Comparison of ENCODE assay signal across 30 cellular contexts in the genomic region with DNA sequence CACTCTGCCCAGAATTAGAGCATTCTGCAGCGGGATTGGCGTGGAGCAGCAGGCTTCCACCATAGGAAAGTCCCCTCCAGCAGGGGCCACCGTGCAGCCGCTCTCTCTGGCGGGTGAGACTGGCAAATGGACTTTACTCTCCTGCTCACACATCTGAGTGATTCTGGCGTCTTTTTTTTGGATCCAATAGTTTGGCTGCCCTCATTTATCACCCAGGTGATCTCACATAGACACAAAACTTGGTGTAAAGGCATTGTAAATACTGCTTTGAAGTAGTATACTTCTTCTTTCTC.
"Had no signal": no experiment of that assay in that cellular context is flagged by ENCODE, and none has a peak within 500 bp of the region (broad histone marks: within the 10 kb centered on the region; RNA-seq: fewer than 3 reads in every experiment).

No MANE protein-coding gene starts in this region.

- ATAC-seq: heart right ventricle; left cardiac atrium; left lung; naive thymus-derived CD8-positive, alpha-beta T cell; right cardiac atrium; stimulated activated memory B cell treated with anti-CD40 and anti-IgM and Interleukin-4, amounts not matched to agents 10 μg/mL and 1 μg/mL and 100 μg/mL, for 72 hours; stimulated activated naive CD8-positive, alpha-beta T cell treated with anti-CD3 and anti-CD28 coated beads, Interleukin-15, amount 100 ng/mL, for 72 hours had no signal

- H3K4me2 ChIP-seq: hepatocyte, neural progenitor cell, smooth muscle cell had no signal

- H3K27me3 ChIP-seq: heart right ventricle, hepatocyte, left lung, neural progenitor cell, neutrophil, ovary, sigmoid colon, tibial nerve, uterus had no signal

- H3K9me3 ChIP-seq: heart right ventricle, left lung, neutrophil, ovary, prostate gland, sigmoid colon, tibial nerve, uterus had no signal

- DNase-seq: heart right ventricle; kidney glomerular epithelial cell; left cardiac atrium; mesenchymal stem cell; naive thymus-derived CD8-positive, alpha-beta T cell; nephron progenitor cell; occipital lobe; ovary; posterior cingulate gyrus; retina; right cardiac atrium; sigmoid colon; stimulated activated CD4-positive, alpha-beta T cell treated with anti-CD3 and anti-CD28 coated beads, Interleukin-1b, Interleukin-23, amount 100 ng/mL, for 48 hours; stimulated activated CD4-positive, alpha-beta T cell treated with anti-CD3 and anti-CD28 coated beads, Interleukin-2, amount 100 ng/mL, for 48 hours; stimulated activated CD4-positive, alpha-beta T cell treated with anti-CD3 and anti-CD28 coated beads, Interleukin-4, amount 100 ng/mL, for 4 hours; stimulated activated CD8-positive, alpha-beta memory T cell treated with anti-CD3 and anti-CD28 coated beads, Interleukin-4, amount 100 ng/mL, for 48 hours; stimulated activated naive CD4-positive, alpha-beta T cell treated with Interleukin-2 at 50 U/mL for 16 hours; stimulated activated naive CD8-positive, alpha-beta T cell treated with anti-CD3 and anti-CD28 coated beads, Interleukin-15, amount 100 ng/mL, for 72 hours; uterus had no signal

- H3K9ac ChIP-seq: neural progenitor cell had no signal

- FAIRE-seq: keratinocyte had no signal

- H3K36me3 ChIP-seq: left lung, neural progenitor cell, neutrophil, ovary, prostate gland, sigmoid colon, tibial nerve, uterus had no signal

- H3K79me2 ChIP-seq: hepatocyte had no signal

- H3K4me1 ChIP-seq: left lung, neural progenitor cell, prostate gland, tibial nerve, uterus had no signal

- H2AFZ ChIP-seq: hepatocyte, neural progenitor cell had no signal

- H3K27me3 Mint-ChIP-seq: naive thymus-derived CD8-positive, alpha-beta T cell; stimulated activated memory B cell treated with anti-CD40 and anti-IgM and Interleukin-4, amounts not matched to agents 10 μg/mL and 1 μg/mL and 100 μg/mL, for 72 hours; stimulated activated naive CD8-positive, alpha-beta T cell treated with anti-CD3 and anti-CD28 coated beads, Interleukin-15, amount 100 ng/mL, for 72 hours; type B pancreatic cell had no signal

- H3K27ac ChIP-seq: heart right ventricle, hepatocyte, left lung, neural progenitor cell, neutrophil, ovary, prostate gland, sigmoid colon, tibial nerve, uterus had no signal

- H3K9me3 Mint-ChIP-seq: naive thymus-derived CD8-positive, alpha-beta T cell; nephron progenitor cell; neural progenitor cell; stimulated activated memory B cell treated with anti-CD40 and anti-IgM and Interleukin-4, amounts not matched to agents 10 μg/mL and 1 μg/mL and 100 μg/mL, for 72 hours; stimulated activated naive CD8-positive, alpha-beta T cell treated with anti-CD3 and anti-CD28 coated beads, Interleukin-15, amount 100 ng/mL, for 72 hours; type B pancreatic cell had no signal

- H3K4me1 Mint-ChIP-seq: naive thymus-derived CD8-positive, alpha-beta T cell; nephron progenitor cell; stimulated activated memory B cell treated with anti-CD40 and anti-IgM and Interleukin-4, amounts not matched to agents 10 μg/mL and 1 μg/mL and 100 μg/mL, for 72 hours; stimulated activated naive CD8-positive, alpha-beta T cell treated with anti-CD3 and anti-CD28 coated beads, Interleukin-15, amount 100 ng/mL, for 72 hours had no signal

- H3K27ac Mint-ChIP-seq: naive thymus-derived CD8-positive, alpha-beta T cell; nephron progenitor cell; neural progenitor cell; stimulated activated memory B cell treated with anti-CD40 and anti-IgM and Interleukin-4, amounts not matched to agents 10 μg/mL and 1 μg/mL and 100 μg/mL, for 72 hours; type B pancreatic cell had no signal

- H3K4me3 ChIP-seq: heart right ventricle, hepatocyte, left lung, lung, neural progenitor cell, ovary, prostate gland, sigmoid colon, smooth muscle cell, tibial nerve, uterus had no signal

- H3K4me3 Mint-ChIP-seq: naive thymus-derived CD8-positive, alpha-beta T cell; nephron progenitor cell; neural progenitor cell; stimulated activated memory B cell treated with anti-CD40 and anti-IgM and Interleukin-4, amounts not matched to agents 10 μg/mL and 1 μg/mL and 100 μg/mL, for 72 hours; stimulated activated naive CD8-positive, alpha-beta T cell treated with anti-CD3 and anti-CD28 coated beads, Interleukin-15, amount 100 ng/mL, for 72 hours; type B pancreatic cell had no signal
